1 cellular context compared by ENCODE assay signal in genomic region chr6:31058128-31058894, GRCh38.
TF ChIP-seq lines count a peak whose summit lies in the region.

No MANE protein-coding gene starts in this region.

TF ChIP-seq in HepG2, 621 proteins besides CTCF, POLR2A, EP300 and RAD21 (continued from another document and continues in another):
- TF ChIP-seq, protein P1, sequence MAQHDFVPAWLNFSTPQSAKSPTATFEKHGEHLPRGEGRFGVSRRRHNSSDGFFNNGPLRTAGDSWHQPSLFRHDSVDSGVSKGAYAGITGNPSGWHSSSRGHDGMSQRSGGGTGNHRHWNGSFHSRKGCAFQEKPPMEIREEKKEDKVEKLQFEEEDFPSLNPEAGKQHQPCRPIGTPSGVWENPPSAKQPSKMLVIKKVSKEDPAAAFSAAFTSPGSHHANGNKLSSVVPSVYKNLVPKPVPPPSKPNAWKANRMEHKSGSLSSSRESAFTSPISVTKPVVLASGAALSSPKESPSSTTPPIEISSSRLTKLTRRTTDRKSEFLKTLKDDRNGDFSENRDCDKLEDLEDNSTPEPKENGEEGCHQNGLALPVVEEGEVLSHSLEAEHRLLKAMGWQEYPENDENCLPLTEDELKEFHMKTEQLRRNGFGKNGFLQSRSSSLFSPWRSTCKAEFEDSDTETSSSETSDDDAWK (CRISPR knock-in tag; IDR thresholded peaks at IDR 0.05) = no peak
- TF ChIP-seq PBX3 (CRISPR knock-in tag; IDR thresholded peaks at IDR 0.05; ENCODE audit: borderline replicate concordance) (no peak), CBX2 (IDR thresholded peaks at IDR 0.05; ENCODE audit: low read depth, low read length) (no peak), CBX2 (CRISPR knock-in tag; IDR thresholded peaks at IDR 0.05; ENCODE audit: low read depth) (no peak), E2F2 (CRISPR knock-in tag; IDR thresholded peaks at IDR 0.05; ENCODE audit: borderline replicate concordance) (no peak), FOXA3 (CRISPR knock-in tag; IDR thresholded peaks at IDR 0.05) (peak; percentile 18; the same call in 1 of the 2 replicates), BORCS8-MEF2B (CRISPR knock-in tag; IDR thresholded peaks at IDR 0.05) (no peak), DNMT3B (CRISPR knock-in tag; conservative IDR thresholded peaks at IDR 0.05) (no peak), NONO (IDR thresholded peaks at IDR 0.05) (no peak), NONO (CRISPR knock-in tag; conservative IDR thresholded peaks at IDR 0.05) (no peak), NFRKB (IDR thresholded peaks at IDR 0.05) (no peak), NR1H2 (CRISPR knock-in tag; IDR thresholded peaks at IDR 0.05; ENCODE audit: borderline replicate concordance, low read depth) (no peak), ZNF441 (CRISPR knock-in tag; IDR thresholded peaks at IDR 0.05; ENCODE audit: borderline replicate concordance) (no peak), GABPB1 (CRISPR knock-in tag; IDR thresholded peaks at IDR 0.05) (no peak), HHEX (CRISPR knock-in tag; IDR thresholded peaks at IDR 0.05) (no peak), STAT6 (CRISPR knock-in tag; IDR thresholded peaks at IDR 0.05; ENCODE audit: borderline replicate concordance) (no peak), IRF2 (CRISPR knock-in tag; IDR thresholded peaks at IDR 0.05) (no peak), MAFK (conservative IDR thresholded peaks at IDR 0.05 in 1 of 2, IDR thresholded peaks at IDR 0.05 in 1 of 2; ENCODE audit: low read length in 2 of 2) (peak; percentile 80 to 90), ZNF83 (CRISPR knock-in tag; IDR thresholded peaks at IDR 0.05; ENCODE audit: borderline replicate concordance) (no peak), FOSL1 (CRISPR knock-in tag; IDR thresholded peaks at IDR 0.05; ENCODE audit: borderline replicate concordance) (peak; percentile 30; the same call in 1 of the 2 replicates), ZNF260 (CRISPR knock-in tag; IDR thresholded peaks at IDR 0.05; ENCODE audit: borderline replicate concordance, low read depth) (no peak), FOXA1 (IDR thresholded peaks at IDR 0.05) (no peak), FOXA1 (CRISPR knock-in tag; IDR thresholded peaks at IDR 0.05) (peak; percentile 46), MAFF (IDR thresholded peaks at IDR 0.05; ENCODE audit: low read depth, low read length) (peak; percentile 86), FOSL2 (CRISPR knock-in tag; IDR thresholded peaks at IDR 0.05) (peak; percentile 92), BHLHE40 (IDR thresholded peaks at IDR 0.05; ENCODE audit: low read length) (no peak), ZNF589 (CRISPR knock-in tag; conservative IDR thresholded peaks at IDR 0.05) (no peak), JUND (CRISPR knock-in tag; IDR thresholded peaks at IDR 0.05) (peak; percentile 45; the same call in 1 of the 2 replicates), SMC3 (IDR thresholded peaks at IDR 0.05; ENCODE audit: low read length) (peak; percentile 53), JUNB (CRISPR knock-in tag; IDR thresholded peaks at IDR 0.05; ENCODE audit: borderline replicate concordance) (no peak), KLF16 (CRISPR knock-in tag; IDR thresholded peaks at IDR 0.05) (no peak), SMYD3 (CRISPR knock-in tag; IDR thresholded peaks at IDR 0.05) (no peak), STAG1 (CRISPR knock-in tag; IDR thresholded peaks at IDR 0.05) (peak; percentile 44), USF2 (IDR thresholded peaks at IDR 0.05; ENCODE audit: low read depth, low read length) (no peak), USF2 (CRISPR knock-in tag; IDR thresholded peaks at IDR 0.05; ENCODE audit: borderline replicate concordance) (no peak), SKI (IDR thresholded peaks at IDR 0.05; ENCODE audit: partially characterized antibody) (no peak)
- TF ChIP-seq, protein P2, sequence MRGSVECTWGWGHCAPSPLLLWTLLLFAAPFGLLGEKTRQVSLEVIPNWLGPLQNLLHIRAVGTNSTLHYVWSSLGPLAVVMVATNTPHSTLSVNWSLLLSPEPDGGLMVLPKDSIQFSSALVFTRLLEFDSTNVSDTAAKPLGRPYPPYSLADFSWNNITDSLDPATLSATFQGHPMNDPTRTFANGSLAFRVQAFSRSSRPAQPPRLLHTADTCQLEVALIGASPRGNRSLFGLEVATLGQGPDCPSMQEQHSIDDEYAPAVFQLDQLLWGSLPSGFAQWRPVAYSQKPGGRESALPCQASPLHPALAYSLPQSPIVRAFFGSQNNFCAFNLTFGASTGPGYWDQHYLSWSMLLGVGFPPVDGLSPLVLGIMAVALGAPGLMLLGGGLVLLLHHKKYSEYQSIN (CRISPR knock-in tag; IDR thresholded peaks at IDR 0.05; ENCODE audit: borderline replicate concordance) = no peak
- TF ChIP-seq, protein P3, sequence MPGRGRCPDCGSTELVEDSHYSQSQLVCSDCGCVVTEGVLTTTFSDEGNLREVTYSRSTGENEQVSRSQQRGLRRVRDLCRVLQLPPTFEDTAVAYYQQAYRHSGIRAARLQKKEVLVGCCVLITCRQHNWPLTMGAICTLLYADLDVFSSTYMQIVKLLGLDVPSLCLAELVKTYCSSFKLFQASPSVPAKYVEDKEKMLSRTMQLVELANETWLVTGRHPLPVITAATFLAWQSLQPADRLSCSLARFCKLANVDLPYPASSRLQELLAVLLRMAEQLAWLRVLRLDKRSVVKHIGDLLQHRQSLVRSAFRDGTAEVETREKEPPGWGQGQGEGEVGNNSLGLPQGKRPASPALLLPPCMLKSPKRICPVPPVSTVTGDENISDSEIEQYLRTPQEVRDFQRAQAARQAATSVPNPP (CRISPR knock-in tag; IDR thresholded peaks at IDR 0.05) = no peak
- TF ChIP-seq, protein P4, sequence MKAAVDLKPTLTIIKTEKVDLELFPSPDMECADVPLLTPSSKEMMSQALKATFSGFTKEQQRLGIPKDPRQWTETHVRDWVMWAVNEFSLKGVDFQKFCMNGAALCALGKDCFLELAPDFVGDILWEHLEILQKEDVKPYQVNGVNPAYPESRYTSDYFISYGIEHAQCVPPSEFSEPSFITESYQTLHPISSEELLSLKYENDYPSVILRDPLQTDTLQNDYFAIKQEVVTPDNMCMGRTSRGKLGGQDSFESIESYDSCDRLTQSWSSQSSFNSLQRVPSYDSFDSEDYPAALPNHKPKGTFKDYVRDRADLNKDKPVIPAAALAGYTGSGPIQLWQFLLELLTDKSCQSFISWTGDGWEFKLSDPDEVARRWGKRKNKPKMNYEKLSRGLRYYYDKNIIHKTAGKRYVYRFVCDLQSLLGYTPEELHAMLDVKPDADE (CRISPR knock-in tag; IDR thresholded peaks at IDR 0.05) = no peak
- TF ChIP-seq, protein P5, sequence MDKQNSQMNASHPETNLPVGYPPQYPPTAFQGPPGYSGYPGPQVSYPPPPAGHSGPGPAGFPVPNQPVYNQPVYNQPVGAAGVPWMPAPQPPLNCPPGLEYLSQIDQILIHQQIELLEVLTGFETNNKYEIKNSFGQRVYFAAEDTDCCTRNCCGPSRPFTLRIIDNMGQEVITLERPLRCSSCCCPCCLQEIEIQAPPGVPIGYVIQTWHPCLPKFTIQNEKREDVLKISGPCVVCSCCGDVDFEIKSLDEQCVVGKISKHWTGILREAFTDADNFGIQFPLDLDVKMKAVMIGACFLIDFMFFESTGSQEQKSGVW (CRISPR knock-in tag; IDR thresholded peaks at IDR 0.05; ENCODE audit: borderline replicate concordance) = no peak
- TF ChIP-seq, protein P6, sequence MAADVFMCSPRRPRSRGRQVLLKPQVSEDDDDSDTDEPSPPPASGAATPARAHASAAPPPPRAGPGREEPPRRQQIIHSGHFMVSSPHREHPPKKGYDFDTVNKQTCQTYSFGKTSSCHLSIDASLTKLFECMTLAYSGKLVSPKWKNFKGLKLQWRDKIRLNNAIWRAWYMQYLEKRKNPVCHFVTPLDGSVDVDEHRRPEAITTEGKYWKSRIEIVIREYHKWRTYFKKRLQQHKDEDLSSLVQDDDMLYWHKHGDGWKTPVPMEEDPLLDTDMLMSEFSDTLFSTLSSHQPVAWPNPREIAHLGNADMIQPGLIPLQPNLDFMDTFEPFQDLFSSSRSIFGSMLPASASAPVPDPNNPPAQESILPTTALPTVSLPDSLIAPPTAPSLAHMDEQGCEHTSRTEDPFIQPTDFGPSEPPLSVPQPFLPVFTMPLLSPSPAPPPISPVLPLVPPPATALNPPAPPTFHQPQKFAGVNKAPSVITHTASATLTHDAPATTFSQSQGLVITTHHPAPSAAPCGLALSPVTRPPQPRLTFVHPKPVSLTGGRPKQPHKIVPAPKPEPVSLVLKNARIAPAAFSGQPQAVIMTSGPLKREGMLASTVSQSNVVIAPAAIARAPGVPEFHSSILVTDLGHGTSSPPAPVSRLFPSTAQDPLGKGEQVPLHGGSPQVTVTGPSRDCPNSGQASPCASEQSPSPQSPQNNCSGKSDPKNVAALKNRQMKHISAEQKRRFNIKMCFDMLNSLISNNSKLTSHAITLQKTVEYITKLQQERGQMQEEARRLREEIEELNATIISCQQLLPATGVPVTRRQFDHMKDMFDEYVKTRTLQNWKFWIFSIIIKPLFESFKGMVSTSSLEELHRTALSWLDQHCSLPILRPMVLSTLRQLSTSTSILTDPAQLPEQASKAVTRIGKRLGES (CRISPR knock-in tag; IDR thresholded peaks at IDR 0.05; ENCODE audit: borderline replicate concordance) = no peak
